ENCODE assay signal across 11 cellular contexts in genomic region chr6:111727798-111728197, GRCh38.
A peak's percentile ranks its signal among the peaks of the same experiment; 100 is the strongest.
DNase-seq lines count a peak whose midpoint lies in the region; ATAC-seq and TF ChIP-seq lines count a peak whose summit lies in the region.
"Had no signal": no experiment of that assay in that cellular context is flagged by ENCODE, and none has a peak within 500 bp of the region (broad histone marks: within the 10 kb centered on the region; RNA-seq: fewer than 3 reads in every experiment).

No MANE protein-coding gene starts in this region.

- WGBS in gastroesophageal sphincter (ENCODE audit: low coverage in 1 of 2), 2 donors = 67% methylated on average over 3 of the region's 3 CpGs; no CpG with 5 or more reads in 1 of the 2 donors

- ATAC-seq in gastroesophageal sphincter = no peak

- H3K27me3 ChIP-seq in DOHH2 (ENCODE audit: control insufficient read depth, low read length) = no peaks in the 10 kb centered on the region
- H3K27me3 ChIP-seq in gastroesophageal sphincter = no peaks in the 10 kb centered on the region
- no peaks in the 10 kb centered on the region for H3K27me3 ChIP-seq in vagina

- TF ChIP-seq CTCF in 22Rv1 (IDR thresholded peaks at IDR 0.05) = peak; percentile 33
- peak; percentile 36 for TF ChIP-seq CTCF in DOHH2 (IDR thresholded peaks at IDR 0.05; ENCODE audit: low read depth, low read length, poor library complexity, severe bottlenecking)
- TF ChIP-seq CTCF in gastroesophageal sphincter (IDR thresholded peaks at IDR 0.05) = peak; percentile 6 to 42 (median 36)
- TF ChIP-seq CTCF in vagina (IDR thresholded peaks at IDR 0.05) = no peak

- H3K27ac ChIP-seq in 22Rv1 (no peak overlapping the region), DOHH2 (ENCODE audit: low read depth, low read length) (no peak overlapping the region), gastroesophageal sphincter (no peak overlapping the region), vagina (no peak overlapping the region)

- H3K4me3 ChIP-seq in DOHH2 (ENCODE audit: low read length) (no peak overlapping the region), gastroesophageal sphincter (no peak overlapping the region), vagina (no peak overlapping the region)

- H4K20me1 ChIP-seq in DOHH2 (ENCODE audit: control insufficient read depth, insufficient read depth, low read depth, low read length) = peaks cover 5% of the 10 kb centered on the region; the same call in 1 of the 2 replicates

- no peaks in the 10 kb centered on the region for H3K79me2 ChIP-seq in DOHH2 (ENCODE audit: control insufficient read depth, low read length)

- DNase-seq in RPMI7951 (ENCODE audit: low read depth) (peak; percentile 42), vagina (ENCODE audit: extremely low spot score in 2 of 2) (no peak), ecto neural progenitor cell (ENCODE audit: low spot score) (no peak), NCI-H748 (lab: John Stamatoyannopoulos, UW; ENCODE audit: unreplicated experiment) (no peak)
- no peak for DNase-seq in stimulated activated CD4-positive, alpha-beta T cell treated with anti-CD3 and anti-CD28 coated beads, Interleukin-4, amount 100 ng/mL, for 1 hour
- DNase-seq: activated CD4-positive, CD25-positive, alpha-beta regulatory T cell treated with anti-CD3 and anti-CD28 coated beads, Interleukin-2, amount 50 U/mL, for 72 hours; NCI-H2081 treated with DMSO at 0.1 percent for 48 hours; stimulated activated naive CD4-positive, alpha-beta T cell treated with Interleukin-2 at 50 U/mL for 16 hours had no signal

- H3K4me1 ChIP-seq in DOHH2 (ENCODE audit: control insufficient read depth, low read length) (peaks cover 24% of the 10 kb centered on the region), gastroesophageal sphincter (peaks cover 2 to 62% (median 15%) of the 10 kb centered on the region in 3 donors), vagina (peaks cover 35% of the 10 kb centered on the region)

- no peaks in the 10 kb centered on the region for H3K36me3 ChIP-seq in DOHH2 (ENCODE audit: control insufficient read depth, low read length)
- no peaks in the 10 kb centered on the region for H3K36me3 ChIP-seq in gastroesophageal sphincter
- no peaks in the 10 kb centered on the region for H3K36me3 ChIP-seq in vagina

- TF ChIP-seq EP300 in gastroesophageal sphincter (IDR thresholded peaks at IDR 0.05) = no peak

- H3F3A ChIP-seq in DOHH2 (ENCODE audit: control insufficient read depth, insufficient read depth) = no peaks in the 10 kb centered on the region

- H3K9me3 ChIP-seq in DOHH2 (ENCODE audit: control insufficient read depth, insufficient read depth, low read length) (no peaks in the 10 kb centered on the region), gastroesophageal sphincter (peaks cover 0 to 10% (median 0%) of the 10 kb centered on the region in 3 donors), vagina (no peaks in the 10 kb centered on the region)

- TF ChIP-seq POLR2A in gastroesophageal sphincter (IDR thresholded peaks at IDR 0.05) = no peak
- TF ChIP-seq POLR2A in vagina (IDR thresholded peaks at IDR 0.05) = no peak

- H3K4me2 ChIP-seq in DOHH2 (ENCODE audit: low read length) = no peak overlapping the region

- H3K9me2 ChIP-seq in DOHH2 (replicated peaks; ENCODE audit: control insufficient read depth, low read length) = no peaks in the 10 kb centered on the region

- intact Hi-C loops in vagina (cut with DNase I) = no loop called here

Comparison
In these comparisons a context has a peak if more than half of its experiments do, and no peak if none do; other contexts are left out.
1. CTCF ChIP-seq: peak in 22Rv1 (single experiment), DOHH2 (single experiment) and gastroesophageal sphincter (4 of 4); none in vagina (0 of 3).